9 cellular contexts compared by ENCODE assay signal in the genomic region with DNA sequence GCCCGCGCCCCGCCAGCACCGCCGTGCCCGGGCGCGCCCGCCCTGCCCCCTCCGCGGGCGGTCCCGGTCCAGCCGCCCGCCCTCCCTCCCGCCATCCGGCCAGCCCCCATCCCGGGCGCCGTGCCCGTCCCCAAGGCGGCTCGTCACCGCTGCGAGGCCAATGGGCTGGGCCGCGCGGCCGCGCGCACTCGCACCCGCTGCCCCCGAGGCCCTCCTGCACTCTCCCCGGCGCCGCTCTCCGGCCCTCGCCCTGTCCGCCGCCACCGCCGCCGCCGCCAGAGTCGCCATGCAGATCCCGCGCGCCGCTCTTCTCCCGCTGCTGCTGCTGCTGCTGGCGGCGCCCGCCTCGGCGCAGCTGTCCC. TPM values are rescaled to one million over a fixed set of nuclear protein-coding genes. Genes with fewer than 3 reads are reported as not detected.
DNase-seq lines count a peak whose midpoint lies in the region; ATAC-seq and TF ChIP-seq lines count a peak whose summit lies in the region.
"Had no signal": no experiment of that assay in that cellular context is flagged by ENCODE, and none has a peak within 500 bp of the region (broad histone marks: within the 10 kb centered on the region; RNA-seq: fewer than 3 reads in every experiment).

Gene HTRA1 (plus strand): TSS at position 187 of the 362 bp plus-strand sequence. CDS start 100 bp downstream, at position 287.

- no peaks in the 10 kb centered on the region for H3K9me3 ChIP-seq in spleen

- intact Hi-C loops in Calu3 (cut with micrococcal nuclease; ENCODE audit: unreplicated experiment) (no loop called here), dorsolateral prefrontal cortex (cut with DNase I) (loop anchor here (5.0 to 10.0 kb wide), 3 partner anchors 41 to 103 kb away; partner anchors contain the start of genes DMBT1 (in 1 of the 2) and PLEKHA1 (in 1 of the 2)), spleen (cut with DNase I; ENCODE audit: low total_unique reads) (no loop called here)

- peaks cover 83% of the 10 kb centered on the region for H3K27me3 Mint-ChIP-seq in Calu3 (ENCODE audit: unreplicated experiment)

- TF ChIP-seq POLR2A in spleen (IDR thresholded peaks at IDR 0.05) = no peak

- H3K4me3 Mint-ChIP-seq in Calu3 (ENCODE audit: low read depth, unreplicated experiment) = peak within 1 kb of the TSS; percentile 64

- no peaks in the 10 kb centered on the region for H3K9me3 Mint-ChIP-seq in Calu3 (ENCODE audit: low read depth, unreplicated experiment)

- ATAC-seq in GM19035 (IDR thresholded peaks at IDR 0.05; ENCODE audit: unreplicated experiment) = no peak

- no peaks in the 10 kb centered on the region for H3K4me1 Mint-ChIP-seq in Calu3 (ENCODE audit: low read depth, unreplicated experiment)

- no TSS peak for BruUV-seq in Calu3 (replicated peaks; lab: Mats Ljungman, UMichigan)

- H3K4me1 ChIP-seq in spleen = peaks cover 5 to 35% (median 28%) of the 10 kb centered on the region in 6 donors

- no peaks in the 10 kb centered on the region for H3K36me3 ChIP-seq in spleen

- TF ChIP-seq CTCF in Calu3 (IDR thresholded peaks at IDR 0.05; ENCODE audit: unreplicated experiment) (no peak), dorsolateral prefrontal cortex (IDR thresholded peaks at IDR 0.05 in 54 of 56, conservative IDR thresholded peaks at IDR 0.05 in 2 of 56; ENCODE audit: low read depth in 1 of 56, partially characterized antibody in 56 of 56) (no peak), spleen (IDR thresholded peaks at IDR 0.05 in 8 of 11, conservative IDR thresholded peaks at IDR 0.05 in 3 of 11) (no peak)

- H3K27me3 ChIP-seq in dorsolateral prefrontal cortex = no peaks in the 10 kb centered on the region
- H3K27me3 ChIP-seq in spleen (replicated peaks in 1 of 7) = peaks cover 0 to 93% (median 49%) of the 10 kb centered on the region in 7 donors

- DNase-seq in Calu3 (peak; percentile 35), NCI-H510A (lab: John Stamatoyannopoulos, UW) (peak; percentile 48), dorsolateral prefrontal cortex (peak; percentile 40 to 92 (median 84)), left kidney (ENCODE audit: low read depth, low spot score) (peak; percentile 84), spleen (no peak), GM19238 (ENCODE audit: insufficient read length, low spot score) (no peak), DMS153 treated with DMSO at 0.1 percent for 48 hours (lab: John Stamatoyannopoulos, UW; ENCODE audit: unreplicated experiment) (no peak)

- peak within 1 kb of the TSS; percentile 74 to 98 (median 92) for H3K27ac ChIP-seq in dorsolateral prefrontal cortex
- peak within 1 kb of the TSS in 6 of 8 donors; percentile 47 to 71 (median 60) for H3K27ac ChIP-seq in spleen
- H3K27ac ChIP-seq: KMS-11 had no signal

- no peak within 1 kb of the TSS for H3K27ac Mint-ChIP-seq in Calu3 (ENCODE audit: unreplicated experiment)

- peak within 1 kb of the TSS; percentile 49 to 94 (median 84) for H3K4me3 ChIP-seq in dorsolateral prefrontal cortex
- peak within 1 kb of the TSS; percentile 26 to 73 (median 49) for H3K4me3 ChIP-seq in spleen

- no peaks in the 10 kb centered on the region for H3K36me3 Mint-ChIP-seq in Calu3 (ENCODE audit: insufficient read depth, unreplicated experiment)

- 0 to 3% (median 1%) methylated on average over 1 to 56 of the region's 56 CpGs for WGBS in spleen, 5 donors

- CTCF ChIA-PET in Calu3 (lab: Charles Lee) = no interaction called here

RNA-seq across cellular contexts. Expression of gene HTRA1, which starts in this region (rescaled TPM):
- total RNA-seq in Calu3 (2022) = 1.3 and 2.4 TPM in 2 replicates
- 100 to 1,000 TPM; 154 to 492 (median 263) TPM for total RNA-seq in dorsolateral prefrontal cortex
- total RNA-seq in spleen = 10 to 100 TPM; 26.4 to 63.7 (median 42.7) TPM
- 10 to 100 TPM; 18.3 to 32.0 (median 31.4) TPM for polyA plus RNA-seq in spleen

Comparison
In these comparisons a context has a peak if more than half of its experiments do, and no peak if none do; other contexts are left out.
1. DNase-seq: peak in Calu3 (single experiment), NCI-H510A (single experiment), dorsolateral prefrontal cortex (10 of 10) and left kidney (single experiment); none in spleen (single experiment), GM19238 (single experiment) and DMS153 treated with DMSO at 0.1 percent for 48 hours (single experiment).
2. intact Hi-C loops: an anchor here in dorsolateral prefrontal cortex (5.0 to 10.0 kb wide); none called in Calu3 and spleen.